28 cellular contexts compared by ENCODE assay signal in genomic region chr4:1761130-1761688, GRCh38. TPM values are rescaled to one million over a fixed set of nuclear protein-coding genes. Genes with fewer than 3 reads are reported as not detected.
"Had no signal": no experiment of that assay in that cellular context is flagged by ENCODE, and none has a peak within 500 bp of the region (broad histone marks: within the 10 kb centered on the region; RNA-seq: fewer than 3 reads in every experiment).

No MANE protein-coding gene starts in this region.

- H3K36me3 Mint-ChIP-seq: memory B cell; naive B cell; natural killer cell treated with Interleukin-12 subunit alpha and Interleukin-12 subunit beta and Interleukin-15 and Interleukin-18, amount 100 ng/mL, for 72 hours had no signal

- H3K9me3 Mint-ChIP-seq: memory B cell; naive B cell; natural killer cell treated with Interleukin-12 subunit alpha and Interleukin-12 subunit beta and Interleukin-15 and Interleukin-18, amount 100 ng/mL, for 72 hours; neural crest cell had no signal

- FAIRE-seq: colon, islet of Langerhans had no signal

- H3K27ac ChIP-seq: dorsolateral prefrontal cortex, esophagus muscularis mucosa, left lung, prostate gland, right atrium auricular region, thoracic aorta, tibial nerve, uterus had no signal

- H3K9me3 ChIP-seq: esophagus muscularis mucosa, heart right ventricle, left lung, prostate gland, right atrium auricular region, thoracic aorta, tibial nerve, upper lobe of left lung, uterus had no signal

- H3K4me3 ChIP-seq: dorsolateral prefrontal cortex, esophagus muscularis mucosa, heart right ventricle, left lung, lung, prostate gland, right atrium auricular region, smooth muscle cell, thoracic aorta, tibial nerve, upper lobe of left lung, uterus had no signal

- H3K4me3 Mint-ChIP-seq: memory B cell; naive B cell; natural killer cell treated with Interleukin-12 subunit alpha and Interleukin-12 subunit beta and Interleukin-15 and Interleukin-18, amount 100 ng/mL, for 72 hours; neural crest cell had no signal

- H3K36me3 ChIP-seq: esophagus muscularis mucosa, heart right ventricle, left lung, prostate gland, right atrium auricular region, thoracic aorta, tibial nerve, upper lobe of left lung, uterus had no signal

- ATAC-seq: left lung; natural killer cell treated with Interleukin-12 subunit alpha and Interleukin-12 subunit beta and Interleukin-15 and Interleukin-18, amount 100 ng/mL, for 72 hours had no signal

- H3K27ac Mint-ChIP-seq: memory B cell; naive B cell; natural killer cell treated with Interleukin-12 subunit alpha and Interleukin-12 subunit beta and Interleukin-15 and Interleukin-18, amount 100 ng/mL, for 72 hours had no signal

- DNase-seq: dorsolateral prefrontal cortex; effector CD4-positive, alpha-beta T cell; foreskin melanocyte; glutamatergic neuron; heart right ventricle; hippocampal formation; left cardiac atrium; left lung; naive B cell; stimulated activated CD4-positive, alpha-beta T cell treated with anti-CD3 and anti-CD28 coated beads, Interleukin-12 subunit alpha, Interleukin-12 subunit beta, amount 100 ng/mL, for 4 hours; stimulated activated CD4-positive, alpha-beta T cell treated with anti-CD3 and anti-CD28 coated beads, Interleukin-1b, Interleukin-23, amount 100 ng/mL, for 48 hours; stimulated activated CD4-positive, alpha-beta T cell treated with anti-CD3 and anti-CD28 coated beads, Interleukin-4, amount 100 ng/mL, for 1 hour; stimulated activated CD8-positive, alpha-beta memory T cell treated with anti-CD3 and anti-CD28 coated beads, Interleukin-4, amount 100 ng/mL, for 48 hours; stimulated activated naive CD4-positive, alpha-beta T cell treated with Interleukin-2 at 50 U/mL for 16 hours; upper lobe of left lung; uterus had no signal

- H3K4me2 ChIP-seq: smooth muscle cell had no signal

- H3K4me1 ChIP-seq: prostate gland had no signal

- H3K27me3 ChIP-seq: right atrium auricular region, upper lobe of left lung, uterus had no signal

RNA-seq across cellular contexts. Expression of gene FGFR3, which starts 31.9 kb away (rescaled TPM):
- total RNA-seq: natural killer cell treated with Interleukin-12 subunit alpha and Interleukin-12 subunit beta and Interleukin-15 and Interleukin-18, amount 100 ng/mL, for 72 hours had no signal
